In the genomic region with DNA sequence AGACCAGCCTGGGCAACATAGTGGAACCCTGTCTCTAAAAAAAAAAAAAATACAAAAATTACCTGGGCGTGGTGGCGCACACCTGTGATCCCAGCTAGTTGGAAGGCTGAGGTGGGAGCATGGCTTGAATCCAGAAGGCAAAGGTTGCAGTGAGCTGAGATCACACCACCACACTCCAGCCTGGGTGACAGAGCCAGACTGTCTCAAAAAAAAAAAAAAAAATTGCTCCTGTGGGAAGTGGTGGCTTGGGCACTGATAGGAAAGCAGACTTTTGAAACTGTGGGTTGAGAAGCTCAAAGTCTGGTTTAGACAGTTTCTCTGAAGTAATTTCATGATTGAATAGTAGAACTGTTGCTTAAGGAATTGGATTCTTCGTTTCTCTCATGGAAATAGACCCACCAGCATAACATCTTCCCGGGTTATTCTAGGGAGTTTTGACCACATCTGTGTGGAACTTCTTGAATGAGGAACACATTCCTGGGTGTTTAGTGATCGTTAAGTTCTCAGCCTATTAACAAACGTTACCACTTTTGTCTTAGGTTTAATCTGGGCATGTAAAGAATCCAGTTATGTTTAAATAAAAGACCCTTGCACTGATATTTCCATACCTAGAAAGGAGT, we compare ENCODE assay signal across 15 cellular contexts. TPM values are rescaled to one million over a fixed set of nuclear protein-coding genes. Genes with fewer than 3 reads are reported as not detected.
DNase-seq lines count a peak whose midpoint lies in the region; ATAC-seq and TF ChIP-seq lines count a peak whose summit lies in the region.
"Had no signal": no experiment of that assay in that cellular context is flagged by ENCODE, and none has a peak within 500 bp of the region (broad histone marks: within the 10 kb centered on the region; RNA-seq: fewer than 3 reads in every experiment).

No MANE protein-coding gene starts in this region.

- DNase-seq in AG08395 (ENCODE audit: low spot score) (peak; percentile 73), MV-4-11 (lab: John Stamatoyannopoulos, UW) (peak; percentile 7), fibroblast of mammary gland (ENCODE audit: low read depth) (peak; percentile 50), cerebellar nuclear complex (lab: John Stamatoyannopoulos, UW) (no peak)
- DNase-seq in natural killer cell treated with Interleukin-12 subunit alpha and Interleukin-12 subunit beta and Interleukin-15 and Interleukin-18, amount 100 ng/mL, for 72 hours (ENCODE audit: low spot score), result no peak
- DNase-seq in activated CD4-positive, alpha-beta T cell treated with anti-CD3 and anti-CD28 coated beads for 48 hours, result no peak
- DNase-seq: anterior cingulate cortex, left lung, NCI-H187 treated with DMSO at 0.1 percent for 48 hours, nephron progenitor cell had no signal

- peaks cover 0 to 1% of the 10 kb centered on the region in 2 donors for H3K27me3 Mint-ChIP-seq in natural killer cell treated with Interleukin-12 subunit alpha and Interleukin-12 subunit beta and Interleukin-15 and Interleukin-18, amount 100 ng/mL, for 72 hours

- peak overlapping the region; percentile 67 for H3K27ac ChIP-seq in rectal smooth muscle tissue (ENCODE audit: low read depth, low read length)
- H3K27ac ChIP-seq: left lung had no signal

- no peaks in the 10 kb centered on the region for H3K27me3 ChIP-seq in rectal smooth muscle tissue (ENCODE audit: control insufficient read depth, insufficient read depth, low read length)
- H3K27me3 ChIP-seq: tibial nerve had no signal

- H3K4me1 Mint-ChIP-seq in natural killer cell treated with Interleukin-12 subunit alpha and Interleukin-12 subunit beta and Interleukin-15 and Interleukin-18, amount 100 ng/mL, for 72 hours (ENCODE audit: low read depth in 2 of 2), result peaks cover 0 to 6% of the 10 kb centered on the region in 2 donors

- no peak for TF ChIP-seq CTCF in fibroblast of mammary gland (conservative IDR thresholded peaks at IDR 0.05; ENCODE audit: control insufficient read depth, insufficient read depth, low read depth, low read length)

- peaks cover 11% of the 10 kb centered on the region for H3K4me1 ChIP-seq in rectal smooth muscle tissue (ENCODE audit: control insufficient read depth, insufficient read depth, low read length)

- ATAC-seq in natural killer cell treated with Interleukin-12 subunit alpha and Interleukin-12 subunit beta and Interleukin-15 and Interleukin-18, amount 100 ng/mL, for 72 hours, result no peak
- no peak for ATAC-seq in HG02678 (IDR thresholded peaks at IDR 0.05; ENCODE audit: unreplicated experiment)

- H3K36me3 Mint-ChIP-seq in natural killer cell treated with Interleukin-12 subunit alpha and Interleukin-12 subunit beta and Interleukin-15 and Interleukin-18, amount 100 ng/mL, for 72 hours, result no peaks in the 10 kb centered on the region

- no peak overlapping the region for H3K4me3 Mint-ChIP-seq in natural killer cell treated with Interleukin-12 subunit alpha and Interleukin-12 subunit beta and Interleukin-15 and Interleukin-18, amount 100 ng/mL, for 72 hours
- H3K4me3 Mint-ChIP-seq: activated CD4-positive, alpha-beta T cell treated with anti-CD3 and anti-CD28 coated beads, Interleukin-2, amount 10 ng/mL, durations not matched to agents 24 days and 14 days; nephron progenitor cell had no signal

- H3K36me3 ChIP-seq in rectal smooth muscle tissue (ENCODE audit: control insufficient read depth, insufficient read depth, low read length), result no peaks in the 10 kb centered on the region
- H3K36me3 ChIP-seq: left lung, tibial nerve had no signal

- no peak overlapping the region for H3K27ac Mint-ChIP-seq in natural killer cell treated with Interleukin-12 subunit alpha and Interleukin-12 subunit beta and Interleukin-15 and Interleukin-18, amount 100 ng/mL, for 72 hours
- H3K27ac Mint-ChIP-seq: activated CD4-positive, alpha-beta T cell treated with anti-CD3 and anti-CD28 coated beads, Interleukin-2, amount 10 ng/mL, durations not matched to agents 24 days and 14 days; nephron progenitor cell had no signal

- H3K9me3 Mint-ChIP-seq in natural killer cell treated with Interleukin-12 subunit alpha and Interleukin-12 subunit beta and Interleukin-15 and Interleukin-18, amount 100 ng/mL, for 72 hours, result no peaks in the 10 kb centered on the region
- H3K9me3 Mint-ChIP-seq: activated CD4-positive, alpha-beta T cell treated with anti-CD3 and anti-CD28 coated beads, Interleukin-2, amount 10 ng/mL, durations not matched to agents 24 days and 14 days; effector memory CD8-positive, alpha-beta T cell; nephron progenitor cell had no signal

- H3K4me3 ChIP-seq in fibroblast of mammary gland (ENCODE audit: control insufficient read depth, low read depth, low read length), result no peak overlapping the region
- H3K4me3 ChIP-seq in rectal smooth muscle tissue (ENCODE audit: low read length), result no peak overlapping the region
- H3K4me3 ChIP-seq: left lung, tibial nerve had no signal

- no peak overlapping the region for H3K9ac ChIP-seq in rectal smooth muscle tissue (ENCODE audit: low read length)

RNA-seq across cellular contexts. Expression of a gene that starts 33.5 kb away (rescaled TPM):
- total RNA-seq in natural killer cell treated with Interleukin-12 subunit alpha and Interleukin-12 subunit beta and Interleukin-15 and Interleukin-18, amount 100 ng/mL, for 72 hours, result 1 to 10 TPM; 1.1 to 1.4 TPM

RNA-seq across cellular contexts. Expression of a gene that starts 58.4 kb away (rescaled TPM):
- total RNA-seq in natural killer cell treated with Interleukin-12 subunit alpha and Interleukin-12 subunit beta and Interleukin-15 and Interleukin-18, amount 100 ng/mL, for 72 hours, result 1 to 10 TPM; 3.8 to 6.1 TPM

Comparison
In these comparisons a context has a peak if more than half of its experiments do, and no peak if none do; other contexts are left out.
1. DNase-seq: peak in AG08395 (single experiment), MV-4-11 (single experiment) and fibroblast of mammary gland (single experiment); none in natural killer cell treated with Interleukin-12 subunit alpha and Interleukin-12 subunit beta and Interleukin-15 and Interleukin-18, amount 100 ng/mL, for 72 hours (single experiment), cerebellar nuclear complex (0 of 2) and activated CD4-positive, alpha-beta T cell treated with anti-CD3 and anti-CD28 coated beads for 48 hours (single experiment).